Comparison of ENCODE assay signal across 15 cellular contexts in genomic region chr12:24553259-24553658, GRCh38.
DNase-seq lines count a peak whose midpoint lies in the region; ATAC-seq, FAIRE-seq and TF ChIP-seq lines count a peak whose summit lies in the region.
"Had no signal": no experiment of that assay in that cellular context is flagged by ENCODE, and none has a peak within 500 bp of the region (broad histone marks: within the 10 kb centered on the region; RNA-seq: fewer than 3 reads in every experiment).

No MANE protein-coding gene starts in this region.

- H3K79me2 ChIP-seq in Loucy (ENCODE audit: insufficient read depth, low read length) (peaks cover 73% of the 10 kb centered on the region), OCI-LY3 (ENCODE audit: low read length) (peaks cover 100% of the 10 kb centered on the region)

- H3F3A ChIP-seq in Loucy (ENCODE audit: low read depth) = no peaks in the 10 kb centered on the region

- H3K4me3 Mint-ChIP-seq in stimulated activated naive B cell treated with anti-CD40 and anti-IgM and Interleukin-4, amounts not matched to agents 10 μg/mL and 1 μg/mL and 100 μg/mL, for 72 hours = no peak overlapping the region
- no peak overlapping the region for H3K4me3 Mint-ChIP-seq in activated CD4-positive, alpha-beta T cell treated with anti-CD3 and anti-CD28 coated beads, Interleukin-2, amount 10 ng/mL, durations not matched to agents 7 days and 5 days
- H3K4me3 Mint-ChIP-seq in T-helper 2 cell treated with Interferon-gamma antibody and Interleukin-4, amounts not matched to agents 5 μg/mL and 100 μg/mL, for 36 hours = no peak overlapping the region
- H3K4me3 Mint-ChIP-seq: CD4-positive, CD25-positive, alpha-beta regulatory T cell; GM23338 had no signal

- ATAC-seq in stimulated activated naive B cell treated with anti-CD40 and anti-IgM and Interleukin-4, amounts not matched to agents 10 μg/mL and 1 μg/mL and 100 μg/mL, for 72 hours (replicated peaks) = peak; percentile 42 to 77
- ATAC-seq: GM23338 had no signal

- H4K20me1 ChIP-seq in Loucy (ENCODE audit: insufficient read depth, low read length, poor library complexity, severe bottlenecking) = no peaks in the 10 kb centered on the region
- peaks cover 3% of the 10 kb centered on the region for H4K20me1 ChIP-seq in OCI-LY3 (ENCODE audit: insufficient read depth, low read length)
- H4K20me1 ChIP-seq: BLaER1 treated with 17β-estradiol and CSF1 and Interleukin-3, amounts not matched to agents 10 nM and 100 nM had no signal

- no peaks in the 10 kb centered on the region for H3K27me3 ChIP-seq in Loucy (ENCODE audit: insufficient read depth, low read length, poor library complexity, severe bottlenecking)
- no peaks in the 10 kb centered on the region for H3K27me3 ChIP-seq in OCI-LY3 (ENCODE audit: low read depth, low read length)
- H3K27me3 ChIP-seq: BLaER1 treated with 17β-estradiol and CSF1 and Interleukin-3, amounts not matched to agents 10 nM and 100 nM had no signal

- H3K4me1 ChIP-seq in Loucy (ENCODE audit: insufficient read depth, low read length, poor library complexity, severe bottlenecking) = peaks cover 45% of the 10 kb centered on the region
- H3K4me1 ChIP-seq in OCI-LY3 (ENCODE audit: low read length) = peaks cover 25% of the 10 kb centered on the region

- no peaks in the 10 kb centered on the region for H3K36me3 ChIP-seq in Loucy (ENCODE audit: insufficient read depth, low read length)
- H3K36me3 ChIP-seq in OCI-LY3 (replicated peaks; ENCODE audit: low read depth, low read length) = peaks cover 90% of the 10 kb centered on the region
- H3K36me3 ChIP-seq: BLaER1 treated with 17β-estradiol and CSF1 and Interleukin-3, amounts not matched to agents 10 nM and 100 nM had no signal

- H2AFZ ChIP-seq in Loucy (ENCODE audit: low read length) (no peak overlapping the region), OCI-LY3 (ENCODE audit: low read depth, low read length) (no peak overlapping the region)
- H2AFZ ChIP-seq: GM23338 had no signal

- no peaks in the 10 kb centered on the region for H3K4me1 Mint-ChIP-seq in stimulated activated naive B cell treated with anti-CD40 and anti-IgM and Interleukin-4, amounts not matched to agents 10 μg/mL and 1 μg/mL and 100 μg/mL, for 72 hours
- no peaks in the 10 kb centered on the region for H3K4me1 Mint-ChIP-seq in activated CD4-positive, alpha-beta T cell treated with anti-CD3 and anti-CD28 coated beads, Interleukin-2, amount 10 ng/mL, durations not matched to agents 7 days and 5 days
- no peaks in the 10 kb centered on the region for H3K4me1 Mint-ChIP-seq in T-helper 2 cell treated with Interferon-gamma antibody and Interleukin-4, amounts not matched to agents 5 μg/mL and 100 μg/mL, for 36 hours (ENCODE audit: low read depth)
- H3K4me1 Mint-ChIP-seq: CD4-positive, CD25-positive, alpha-beta regulatory T cell had no signal

- H3K4me2 ChIP-seq in Loucy (ENCODE audit: low read depth, low read length, poor library complexity, severe bottlenecking) (peak overlapping the region; percentile 59), OCI-LY3 (ENCODE audit: low read length) (peak overlapping the region; percentile 27; the same call in 1 of the 2 replicates)
- H3K4me2 ChIP-seq: BLaER1 treated with 17β-estradiol and CSF1 and Interleukin-3, amounts not matched to agents 10 nM and 100 nM; GM23338 had no signal

- peaks cover 0 to 12% of the 10 kb centered on the region in 2 donors for H3K27me3 Mint-ChIP-seq in stimulated activated naive B cell treated with anti-CD40 and anti-IgM and Interleukin-4, amounts not matched to agents 10 μg/mL and 1 μg/mL and 100 μg/mL, for 72 hours
- peaks cover 2% of the 10 kb centered on the region for H3K27me3 Mint-ChIP-seq in activated CD4-positive, alpha-beta T cell treated with anti-CD3 and anti-CD28 coated beads, Interleukin-2, amount 10 ng/mL, durations not matched to agents 7 days and 5 days
- H3K27me3 Mint-ChIP-seq in T-helper 2 cell treated with Interferon-gamma antibody and Interleukin-4, amounts not matched to agents 5 μg/mL and 100 μg/mL, for 36 hours (ENCODE audit: low read depth) = peaks cover 3% of the 10 kb centered on the region

- H3K4me3 ChIP-seq in Loucy (ENCODE audit: low read length, poor library complexity, severe bottlenecking) = no peak overlapping the region
- no peak overlapping the region for H3K4me3 ChIP-seq in OCI-LY3 (ENCODE audit: low read length)
- H3K4me3 ChIP-seq: BLaER1 treated with 17β-estradiol and CSF1 and Interleukin-3, amounts not matched to agents 10 nM and 100 nM; GM23338 had no signal

- H3K9me3 Mint-ChIP-seq in stimulated activated naive B cell treated with anti-CD40 and anti-IgM and Interleukin-4, amounts not matched to agents 10 μg/mL and 1 μg/mL and 100 μg/mL, for 72 hours = peaks cover 0 to 3% of the 10 kb centered on the region in 2 donors
- H3K9me3 Mint-ChIP-seq in activated CD4-positive, alpha-beta T cell treated with anti-CD3 and anti-CD28 coated beads, Interleukin-2, amount 10 ng/mL, durations not matched to agents 7 days and 5 days = peaks cover 2% of the 10 kb centered on the region
- H3K9me3 Mint-ChIP-seq in T-helper 2 cell treated with Interferon-gamma antibody and Interleukin-4, amounts not matched to agents 5 μg/mL and 100 μg/mL, for 36 hours = no peaks in the 10 kb centered on the region
- H3K9me3 Mint-ChIP-seq: GM23338 had no signal

- H3K9me3 ChIP-seq in Loucy (ENCODE audit: insufficient read depth, low read depth, low read length) (no peaks in the 10 kb centered on the region), OCI-LY3 (ENCODE audit: insufficient read depth, low read length) (peaks cover 22% of the 10 kb centered on the region)

- H3K9ac ChIP-seq in Loucy (ENCODE audit: low read depth, low read length, poor library complexity, severe bottlenecking) (no peak overlapping the region), OCI-LY3 (ENCODE audit: low read length) (no peak overlapping the region)
- H3K9ac ChIP-seq: BLaER1 treated with 17β-estradiol and CSF1 and Interleukin-3, amounts not matched to agents 10 nM and 100 nM had no signal

- TF ChIP-seq POLR2A in GM12891 (IDR thresholded peaks at IDR 0.05; ENCODE audit: low read depth, low read length) = no peak

- no peak for DNase-seq in GM12891 (ENCODE audit: insufficient read length, low spot score)
- DNase-seq in stimulated activated naive B cell treated with anti-CD40 and anti-IgM and Interleukin-4, amounts not matched to agents 10 μg/mL and 1 μg/mL and 100 μg/mL, for 72 hours = peak; percentile 7
- no peak for DNase-seq in activated CD4-positive, alpha-beta T cell treated with anti-CD3 and anti-CD28 coated beads, Interleukin-2, amount 10 ng/mL, durations not matched to agents 7 days and 5 days
- DNase-seq in OCI-M2 (lab: John Stamatoyannopoulos, UW; ENCODE audit: unreplicated experiment) = no peak
- DNase-seq in T-helper 2 cell treated with Interferon-gamma antibody and Interleukin-4, amounts not matched to agents 5 μg/mL and 100 μg/mL, for 36 hours (ENCODE audit: low spot score) = no peak
- DNase-seq: ACHN; CD4-positive, CD25-positive, alpha-beta regulatory T cell; DMS53; GF-D8; H7 had no signal

- H3K27ac ChIP-seq in OCI-LY3 (ENCODE audit: low read length) = no peak overlapping the region
- H3K27ac ChIP-seq: BLaER1 treated with 17β-estradiol and CSF1 and Interleukin-3, amounts not matched to agents 10 nM and 100 nM had no signal

- no peak for FAIRE-seq in GM12891 (lab: Jason Lieb, UNC)
- FAIRE-seq: GM18507 had no signal

- TF ChIP-seq CTCF in Loucy (conservative IDR thresholded peaks at IDR 0.05; ENCODE audit: low read length) (no peak), OCI-LY3 (IDR thresholded peaks at IDR 0.05; ENCODE audit: low read depth, low read length) (no peak)

- no peaks in the 10 kb centered on the region for H3K36me3 Mint-ChIP-seq in stimulated activated naive B cell treated with anti-CD40 and anti-IgM and Interleukin-4, amounts not matched to agents 10 μg/mL and 1 μg/mL and 100 μg/mL, for 72 hours
- no peaks in the 10 kb centered on the region for H3K36me3 Mint-ChIP-seq in activated CD4-positive, alpha-beta T cell treated with anti-CD3 and anti-CD28 coated beads, Interleukin-2, amount 10 ng/mL, durations not matched to agents 7 days and 5 days (ENCODE audit: low read depth)
- H3K36me3 Mint-ChIP-seq in T-helper 2 cell treated with Interferon-gamma antibody and Interleukin-4, amounts not matched to agents 5 μg/mL and 100 μg/mL, for 36 hours (ENCODE audit: low read depth) = no peaks in the 10 kb centered on the region
- H3K36me3 Mint-ChIP-seq: CD4-positive, CD25-positive, alpha-beta regulatory T cell had no signal

- POLR2A ChIA-PET in activated CD4-positive, alpha-beta T cell treated with anti-CD3 and anti-CD28 coated beads, Interleukin-2, amount 10 ng/mL, durations not matched to agents 7 days and 5 days (lab: Charles Lee) = no interaction called here

- no peak overlapping the region for H3K27ac Mint-ChIP-seq in stimulated activated naive B cell treated with anti-CD40 and anti-IgM and Interleukin-4, amounts not matched to agents 10 μg/mL and 1 μg/mL and 100 μg/mL, for 72 hours
- H3K27ac Mint-ChIP-seq in activated CD4-positive, alpha-beta T cell treated with anti-CD3 and anti-CD28 coated beads, Interleukin-2, amount 10 ng/mL, durations not matched to agents 7 days and 5 days = no peak overlapping the region
- H3K27ac Mint-ChIP-seq in T-helper 2 cell treated with Interferon-gamma antibody and Interleukin-4, amounts not matched to agents 5 μg/mL and 100 μg/mL, for 36 hours = no peak overlapping the region
- H3K27ac Mint-ChIP-seq: CD4-positive, CD25-positive, alpha-beta regulatory T cell; GM23338 had no signal

- CTCF ChIA-PET in activated CD4-positive, alpha-beta T cell treated with anti-CD3 and anti-CD28 coated beads, Interleukin-2, amount 10 ng/mL, durations not matched to agents 7 days and 5 days (lab: Charles Lee) = no interaction called here

- H3K9me2 ChIP-seq in Loucy (replicated peaks; ENCODE audit: low read depth, low read length) = no peaks in the 10 kb centered on the region

TF ChIP-seq in GM12891, 5 proteins besides CTCF, POLR2A, EP300 and RAD21:
- TF ChIP-seq PAX5 (IDR thresholded peaks at IDR 0.05; ENCODE audit: insufficient read depth, low read length, severe bottlenecking) (no peak), SPI1 (IDR thresholded peaks at IDR 0.05; ENCODE audit: low read depth, low read length) (0 out of 2 replicates have a peak, but pooled peaks have one; percentile 2)
